Comparison of ENCODE assay signal across 2 cellular contexts in genomic region chr16:4787627-4788482, GRCh38.
A peak's percentile ranks its signal among the peaks of the same experiment; 100 is the strongest.
TF ChIP-seq lines count a peak whose summit lies in the region.

Gene SEPTIN12, minus strand, starts transcription at chr16:4788345. Its CDS starts 700 bp downstream, at chr16:4787645.

TF ChIP-seq in IMR-90, 13 proteins besides CTCF, POLR2A, EP300 and RAD21:
- no peak for TF ChIP-seq RCOR1 (IDR thresholded peaks at IDR 0.05; ENCODE audit: insufficient replicate concordance, low read length)
- TF ChIP-seq SMC3 (IDR thresholded peaks at IDR 0.05; ENCODE audit: low read depth, low read length) = no peak
- no peak for TF ChIP-seq MAZ (IDR thresholded peaks at IDR 0.05; ENCODE audit: borderline replicate concordance, low read depth, low read length)
- TF ChIP-seq CEBPB (IDR thresholded peaks at IDR 0.05; ENCODE audit: low read depth, low read length) = no peak
- no peak for TF ChIP-seq MXI1 (IDR thresholded peaks at IDR 0.05; ENCODE audit: borderline replicate concordance, low read depth, low read length)
- TF ChIP-seq RFX5 (IDR thresholded peaks at IDR 0.05; ENCODE audit: low read depth, low read length) = no peak
- no peak for TF ChIP-seq CHD1 (IDR thresholded peaks at IDR 0.05; ENCODE audit: low read depth, low read length)
- TF ChIP-seq ELK1 (IDR thresholded peaks at IDR 0.05; ENCODE audit: borderline replicate concordance, low read depth, low read length) = no peak
- TF ChIP-seq BHLHE40 (IDR thresholded peaks at IDR 0.05; ENCODE audit: low read depth, low read length) = no peak
- TF ChIP-seq MAFK (IDR thresholded peaks at IDR 0.05; ENCODE audit: low read depth, low read length) = no peak
- no peak for TF ChIP-seq NFE2L2 (IDR thresholded peaks at IDR 0.05; ENCODE audit: low read depth, low read length)
- TF ChIP-seq FOS (IDR thresholded peaks at IDR 0.05; ENCODE audit: low read depth, low read length) = no peak
- no peak for TF ChIP-seq USF2 (IDR thresholded peaks at IDR 0.05; ENCODE audit: low read depth, low read length)

TF ChIP-seq in H1, 55 proteins besides CTCF, POLR2A, EP300 and RAD21:
- no peak for TF ChIP-seq SP1 (IDR thresholded peaks at IDR 0.05; ENCODE audit: low read depth, low read length)
- TF ChIP-seq TAF1 (IDR thresholded peaks at IDR 0.05; ENCODE audit: low read depth, low read length) = 0 out of 2 replicates have a peak, but pooled peaks have one; percentile 15
- TF ChIP-seq GABPA (IDR thresholded peaks at IDR 0.05; ENCODE audit: borderline replicate concordance, insufficient read depth, low read length) = 0 out of 2 replicates have a peak, but pooled peaks have one; percentile 19
